In genomic region chr2:187547353-187547979, GRCh38 we compare ENCODE assay signal across 2 cellular contexts.
A peak's percentile ranks its signal among the peaks of the same experiment; 100 is the strongest.
TF ChIP-seq lines count a peak whose summit lies in the region.

No MANE protein-coding gene starts in this region.

TF ChIP-seq in A549, 52 proteins besides CTCF, POLR2A, EP300 and RAD21 (continued from another document and continues in another):
- TF ChIP-seq MAX (IDR thresholded peaks at IDR 0.05) (peak; percentile 81), HOXB13 (CRISPR knock-in tag; IDR thresholded peaks at IDR 0.05; ENCODE audit: low read depth) (peak; percentile 80; the same call in 1 of the 2 replicates), JUN (IDR thresholded peaks at IDR 0.05) (peak; percentile 64 to 81; a peak in 3 of 5 replicates), NPAS2 (CRISPR knock-in tag; IDR thresholded peaks at IDR 0.05; ENCODE audit: borderline replicate concordance) (no peak), ATOH8 (CRISPR knock-in tag; IDR thresholded peaks at IDR 0.05; ENCODE audit: low read depth) (peak; percentile 65; the same call in 1 of the 2 replicates), ZSCAN20 (CRISPR knock-in tag; IDR thresholded peaks at IDR 0.05) (no peak), MAZ (IDR thresholded peaks at IDR 0.05; ENCODE audit: borderline replicate concordance, low read depth, low read length) (no peak), RNF2 (IDR thresholded peaks at IDR 0.05; ENCODE audit: borderline replicate concordance, low read depth) (no peak), HOXB5 (CRISPR knock-in tag; IDR thresholded peaks at IDR 0.05) (no peak), NR3C1 (IDR thresholded peaks at IDR 0.05) (no peak), RARB (CRISPR knock-in tag; IDR thresholded peaks at IDR 0.05) (no peak; the same call in 1 of the 2 replicates), MAFK (IDR thresholded peaks at IDR 0.05; ENCODE audit: partially characterized antibody) (peak; percentile 75), JUNB (IDR thresholded peaks at IDR 0.05) (peak; percentile 93), CBX2 (IDR thresholded peaks at IDR 0.05; ENCODE audit: borderline replicate concordance, low read depth) (no peak), CBX8 (IDR thresholded peaks at IDR 0.05) (no peak), EHMT2 (IDR thresholded peaks at IDR 0.05; ENCODE audit: low read depth) (no peak), NFE2L2 (conservative IDR thresholded peaks at IDR 0.05; ENCODE audit: low read length) (no peak), HMGXB4 (CRISPR knock-in tag; IDR thresholded peaks at IDR 0.05; ENCODE audit: borderline replicate concordance) (0 out of 2 replicates have a peak, but pooled peaks have one; percentile 26), ZNF302 (CRISPR knock-in tag; IDR thresholded peaks at IDR 0.05) (no peak), BHLHE40 (IDR thresholded peaks at IDR 0.05; ENCODE audit: low read depth, low read length) (no peak), EHF (CRISPR knock-in tag; IDR thresholded peaks at IDR 0.05) (peak; percentile 88), FOXS1 (CRISPR knock-in tag; IDR thresholded peaks at IDR 0.05) (no peak), FOSL2 (IDR thresholded peaks at IDR 0.05) (peak; percentile 97), FOSL2 (CRISPR knock-in tag; IDR thresholded peaks at IDR 0.05) (peak; percentile 99), RCOR1 (IDR thresholded peaks at IDR 0.05; ENCODE audit: low read depth, low read length) (no peak), POLR2AphosphoS2 (conservative IDR thresholded peaks at IDR 0.05; ENCODE audit: low read length) (no peak), REST (IDR thresholded peaks at IDR 0.05) (no peak), ZFP36 (IDR thresholded peaks at IDR 0.05; ENCODE audit: borderline replicate concordance, partially characterized antibody) (no peak), HES2 (IDR thresholded peaks at IDR 0.05) (no peak), GATA3 (IDR thresholded peaks at IDR 0.05; ENCODE audit: borderline replicate concordance) (peak; percentile 94), FOSB (CRISPR knock-in tag; IDR thresholded peaks at IDR 0.05) (no peak; the same call in 1 of the 2 replicates)

TF ChIP-seq in K562, 482 proteins besides CTCF, POLR2A, EP300 and RAD21 (continued from another document and continues in another):
- no peak for TF ChIP-seq CREB5 (CRISPR knock-in tag; IDR thresholded peaks at IDR 0.05)
- no peak for TF ChIP-seq THAP12 (CRISPR knock-in tag; IDR thresholded peaks at IDR 0.05)
- TF ChIP-seq ZNF583 (CRISPR knock-in tag; IDR thresholded peaks at IDR 0.05) = no peak
- peak; percentile 14; the same call in 1 of the 2 replicates for TF ChIP-seq NFRKB (IDR thresholded peaks at IDR 0.05; ENCODE audit: low read depth)
- TF ChIP-seq REST (CRISPR knock-in tag; IDR thresholded peaks at IDR 0.05; ENCODE audit: low read depth) = no peak
- peak; percentile 82 for TF ChIP-seq MAFG (tag; conservative IDR thresholded peaks at IDR 0.05)
- no peak for TF ChIP-seq RFX7 (CRISPR knock-in tag; IDR thresholded peaks at IDR 0.05)
- no peak for TF ChIP-seq KLF13 (tag; IDR thresholded peaks at IDR 0.05; ENCODE audit: borderline replicate concordance, low read depth)
- TF ChIP-seq KDM5B (IDR thresholded peaks at IDR 0.05; ENCODE audit: insufficient replicate concordance, low read depth, low read length) = no peak
- TF ChIP-seq TBP (optimal IDR thresholded peaks at IDR 0.05; ENCODE audit: low read depth, low read length) = no peak
- no peak for TF ChIP-seq IRF2 (CRISPR knock-in tag; IDR thresholded peaks at IDR 0.05)
- TF ChIP-seq PURB (CRISPR knock-in tag; IDR thresholded peaks at IDR 0.05; ENCODE audit: low read depth) = no peak
- TF ChIP-seq ZBTB5 (IDR thresholded peaks at IDR 0.05) = no peak
- no peak for TF ChIP-seq TRIM25 (IDR thresholded peaks at IDR 0.05; ENCODE audit: borderline replicate concordance)
- no peak for TF ChIP-seq SAFB2 (IDR thresholded peaks at IDR 0.05; ENCODE audit: borderline replicate concordance, low read depth, low read length, severe bottlenecking)
- no peak for TF ChIP-seq ZBTB34 (CRISPR knock-in tag; IDR thresholded peaks at IDR 0.05)
- TF ChIP-seq FOS (IDR thresholded peaks at IDR 0.05; ENCODE audit: extremely low read depth, insufficient read length) = peak; percentile 34
- peak; percentile 77 for TF ChIP-seq MEIS2 (IDR thresholded peaks at IDR 0.05; ENCODE audit: partially characterized antibody)
- peak; percentile 46; the same call in 1 of the 2 replicates for TF ChIP-seq DMBX1 (CRISPR knock-in tag; IDR thresholded peaks at IDR 0.05; ENCODE audit: borderline replicate concordance)
- TF ChIP-seq TAF9B (IDR thresholded peaks at IDR 0.05; ENCODE audit: partially characterized antibody) = peak; percentile 87
- TF ChIP-seq SMARCA4 (IDR thresholded peaks at IDR 0.05) = peak; percentile 82
- TF ChIP-seq E2F3 (CRISPR knock-in tag; IDR thresholded peaks at IDR 0.05) = no peak
- no peak for TF ChIP-seq PHB2 (IDR thresholded peaks at IDR 0.05; ENCODE audit: low read depth)
- no peak for TF ChIP-seq PRMT5 (CRISPR knock-in tag; IDR thresholded peaks at IDR 0.05)
- no peak for TF ChIP-seq XRCC4 (IDR thresholded peaks at IDR 0.05; ENCODE audit: extremely low read depth, insufficient read depth, insufficient read length)
- no peak for TF ChIP-seq ZBTB17 (CRISPR knock-in tag; IDR thresholded peaks at IDR 0.05)
- TF ChIP-seq BCL6 (CRISPR knock-in tag; IDR thresholded peaks at IDR 0.05) = no peak
- peak; percentile 87 for TF ChIP-seq SMARCE1 (IDR thresholded peaks at IDR 0.05)
- no peak for TF ChIP-seq DEAF1 (CRISPR knock-in tag; IDR thresholded peaks at IDR 0.05)
- TF ChIP-seq FOXM1 (IDR thresholded peaks at IDR 0.05; ENCODE audit: low read depth) = peak; percentile 58
- no peak for TF ChIP-seq FOXM1 (CRISPR knock-in tag; IDR thresholded peaks at IDR 0.05; ENCODE audit: low read depth)
- no peak for TF ChIP-seq IRF1 (CRISPR knock-in tag; IDR thresholded peaks at IDR 0.05; ENCODE audit: borderline replicate concordance)
- no peak for TF ChIP-seq FIP1L1 (IDR thresholded peaks at IDR 0.05; ENCODE audit: low read depth, low read length, poor library complexity, severe bottlenecking)
- TF ChIP-seq DPF2 (IDR thresholded peaks at IDR 0.05) = peak; percentile 83
- TF ChIP-seq FOXA3 (CRISPR knock-in tag; conservative IDR thresholded peaks at IDR 0.05 in 1 of 2, IDR thresholded peaks at IDR 0.05 in 1 of 2) = no peak
- TF ChIP-seq SMAD4 (CRISPR knock-in tag; conservative IDR thresholded peaks at IDR 0.05) = 0 out of 2 replicates have a peak, but pooled peaks have one; percentile 28
- no peak for TF ChIP-seq HNRNPH1 (optimal IDR thresholded peaks at IDR 0.05; ENCODE audit: low read depth, low read length)
- TF ChIP-seq WHSC1 (IDR thresholded peaks at IDR 0.05; ENCODE audit: low read length) = no peak
